8 cellular contexts compared by ENCODE assay signal in genomic region chr11:64229959-64230208, GRCh38. TPM values are rescaled to one million over a fixed set of nuclear protein-coding genes. Genes with fewer than 3 reads are reported as not detected.
DNase-seq lines count a peak whose midpoint lies in the region; ATAC-seq, FAIRE-seq and TF ChIP-seq lines count a peak whose summit lies in the region.

No MANE protein-coding gene starts in this region.

- no peak for DNase-seq in CD14-positive monocyte (ENCODE audit: low spot score)
- no peak for DNase-seq in PC-3
- no peak for DNase-seq in endothelial cell of umbilical vein (ENCODE audit: low read depth, low spot score)
- no peak for DNase-seq in neuronal stem cell (ENCODE audit: low spot score)
- DNase-seq in MG63 = no peak
- no peak for DNase-seq in cerebellar nuclear complex (lab: John Stamatoyannopoulos, UW)

- TF ChIP-seq POLR2A in endothelial cell of umbilical vein (IDR thresholded peaks at IDR 0.05; ENCODE audit: low read depth, low read length) = no peak

- no peak overlapping the region for H4K91ac ChIP-seq in neuronal stem cell (ENCODE audit: low read depth, low read length, poor library complexity)

- CTCF ChIA-PET in PC-3 (lab: Charles Lee) (interaction anchor here (0.6 to 1.4 kb wide), 2 partner anchors 25 to 126 kb away, joined by 3 to 15 read pairs; no protein-coding TSS in a partner anchor), endothelial cell of umbilical vein (lab: Charles Lee) (interaction anchor here (0.6 to 2.0 kb wide), 3 partner anchors 16 to 25 kb away, joined by 3 to 9 read pairs (median 4); no protein-coding TSS in a partner anchor)

- peak overlapping the region; percentile 83 for H2AK5ac ChIP-seq in neuronal stem cell (ENCODE audit: low read depth, low read length)

- dilution Hi-C loops in endothelial cell of umbilical vein (cut with MboI; ENCODE audit: extremely low pct_ligation_motif_present, low sequenced_read_pairs) = no loop called here

- no peak for ATAC-seq in PC-3
- ATAC-seq in GM19467 (IDR thresholded peaks at IDR 0.05; ENCODE audit: unreplicated experiment) = no peak
- no peak for ATAC-seq in GM21825 (IDR thresholded peaks at IDR 0.05; ENCODE audit: unreplicated experiment)

- H3K14ac ChIP-seq in neuronal stem cell (ENCODE audit: low read length) = no peak overlapping the region

- H3K9ac ChIP-seq in PC-3 (ENCODE audit: low read length) (peak overlapping the region; percentile 71), endothelial cell of umbilical vein (replicated peaks; ENCODE audit: extremely low read depth, insufficient read depth, low read length) (peak overlapping the region; percentile 69), neuronal stem cell (ENCODE audit: low read depth, low read length, poor library complexity) (no peak overlapping the region)

- H3K9me1 ChIP-seq in endothelial cell of umbilical vein (replicated peaks; ENCODE audit: control insufficient read depth, extremely low read depth, insufficient read depth, low read length) = no peaks in the 10 kb centered on the region

- H2BK120ac ChIP-seq in neuronal stem cell (ENCODE audit: low read depth, low read length) = no peak overlapping the region

- no peak overlapping the region for H2BK5ac ChIP-seq in neuronal stem cell (ENCODE audit: low read length)

- H3K4me3 ChIP-seq in PC-3 (ENCODE audit: low read length) = peak overlapping the region; percentile 88
- peak overlapping the region; percentile 60 to 71 (median 69) for H3K4me3 ChIP-seq in endothelial cell of umbilical vein (replicated peaks in 1 of 3; ENCODE audit: insufficient read depth in 1 of 3, low read depth in 1 of 3, low read length in 3 of 3)
- H3K4me3 ChIP-seq in neuronal stem cell (ENCODE audit: low read length in 2 of 2) = peak overlapping the region; percentile 72 to 75
- no peak overlapping the region; the same call in 1 of the 2 replicates for H3K4me3 ChIP-seq in MG63

- no peak overlapping the region for H2BK15ac ChIP-seq in neuronal stem cell (ENCODE audit: low read length)

- H3K27ac ChIP-seq in PC-3 (ENCODE audit: low read length) (no peak overlapping the region), endothelial cell of umbilical vein (ENCODE audit: insufficient read depth, low read depth, low read length) (no peak overlapping the region), neuronal stem cell (replicated peaks; ENCODE audit: low read length) (peak overlapping the region; percentile 45)

- intact Hi-C loops in CD14-positive monocyte (cut with micrococcal nuclease) = no loop called here
- intact Hi-C loops in PC-3 (cut with micrococcal nuclease) = loop anchor here (5.0 kb wide), 1 partner anchor 43 kb away; the partner anchor contains the start of gene STIP1
- intact Hi-C loops in endothelial cell of umbilical vein (cut with micrococcal nuclease) = loop anchor here (1.0 to 5.0 kb wide), 4 partner anchors 11 to 43 kb away; partner anchors contain the start of genes FKBP2 and STIP1

- peak overlapping the region; percentile 87 to 92 for H3K4me3 Mint-ChIP-seq in CD14-positive monocyte

- peaks cover 6 to 28% of the 10 kb centered on the region in 2 donors for H3K36me3 Mint-ChIP-seq in CD14-positive monocyte

- H3K27me3 ChIP-seq in PC-3 (ENCODE audit: low read length) (no peaks in the 10 kb centered on the region), endothelial cell of umbilical vein (ENCODE audit: control insufficient read depth in 2 of 2, insufficient read depth in 2 of 2, low read length in 2 of 2) (no peaks in the 10 kb centered on the region), neuronal stem cell (ENCODE audit: control insufficient read depth in 3 of 3, insufficient read depth in 3 of 3, low read depth in 1 of 3, low read length in 3 of 3) (peaks cover 0 to 27% (median 0%) of the 10 kb centered on the region in 3 experiments), MG63 (no peaks in the 10 kb centered on the region)

- no peak overlapping the region for H3K23ac ChIP-seq in neuronal stem cell (ENCODE audit: low read depth, low read length, poor library complexity)

- H3K9me2 ChIP-seq in PC-3 (replicated peaks; ENCODE audit: low read length) = no peaks in the 10 kb centered on the region

- H3K4me2 ChIP-seq in PC-3 (ENCODE audit: low read length) (peak overlapping the region; percentile 85), endothelial cell of umbilical vein (ENCODE audit: insufficient read depth, low read length) (peak overlapping the region; percentile 71), neuronal stem cell (ENCODE audit: insufficient read depth, low read length, poor library complexity, severe bottlenecking) (peak overlapping the region; percentile 59)

- POLR2A ChIA-PET in PC-3 (lab: Charles Lee; ENCODE audit: unreplicated experiment) = no interaction called here
- POLR2A ChIA-PET in endothelial cell of umbilical vein (lab: Charles Lee) = no interaction called here

- H3K27ac Mint-ChIP-seq in CD14-positive monocyte = peak overlapping the region; percentile 87 to 96 (median 93)

- no peak overlapping the region for H4K8ac ChIP-seq in neuronal stem cell (ENCODE audit: low read depth, low read length)

- no peak overlapping the region for H2BK12ac ChIP-seq in neuronal stem cell (ENCODE audit: low read length)

- H3K36me3 ChIP-seq in PC-3 (ENCODE audit: low read depth, low read length) = no peaks in the 10 kb centered on the region
- H3K36me3 ChIP-seq in endothelial cell of umbilical vein (ENCODE audit: control insufficient read depth in 2 of 2, extremely low read depth in 1 of 2, insufficient read depth in 2 of 2, low read length in 2 of 2) = no peaks in the 10 kb centered on the region
- peaks cover 0 to 5% of the 10 kb centered on the region in 2 donors for H3K36me3 ChIP-seq in neuronal stem cell (replicated peaks in 1 of 2; ENCODE audit: control insufficient read depth in 2 of 2, insufficient read depth in 2 of 2, low read length in 2 of 2)
- peaks cover 3% of the 10 kb centered on the region; the same call in 1 of the 2 replicates for H3K36me3 ChIP-seq in MG63

- H3K9me3 ChIP-seq in PC-3 (ENCODE audit: low read length) = no peaks in the 10 kb centered on the region
- H3K9me3 ChIP-seq in endothelial cell of umbilical vein (replicated peaks; ENCODE audit: control insufficient read depth, insufficient read depth, low read length) = no peaks in the 10 kb centered on the region
- H3K9me3 ChIP-seq in neuronal stem cell (replicated peaks in 1 of 2; ENCODE audit: control insufficient read depth in 2 of 2, insufficient read depth in 1 of 2, low read depth in 1 of 2, low read length in 2 of 2) = no peaks in the 10 kb centered on the region
- H3K9me3 ChIP-seq in MG63 = no peaks in the 10 kb centered on the region

- H3K79me2 ChIP-seq in PC-3 (ENCODE audit: low read length) (peaks cover 25% of the 10 kb centered on the region), endothelial cell of umbilical vein (ENCODE audit: control insufficient read depth, insufficient read depth, low read length) (peaks cover 8% of the 10 kb centered on the region)

- no CpG with 5 or more reads among the region's 7 CpGs for WGBS in neuronal stem cell (ENCODE audit: extremely low coverage in 2 of 2, insufficient read length in 2 of 2, insufficient replicate concordance in 1 of 2), 2 donors

- no peaks in the 10 kb centered on the region for H4K20me1 ChIP-seq in PC-3 (ENCODE audit: low read length)
- no peaks in the 10 kb centered on the region for H4K20me1 ChIP-seq in endothelial cell of umbilical vein (replicated peaks; ENCODE audit: control insufficient read depth, extremely low read depth, insufficient read depth, low read length)

- H3F3A ChIP-seq in PC-3 (ENCODE audit: low read length, unreplicated experiment) = no peaks in the 10 kb centered on the region

- no peak for TF ChIP-seq CTCF in CD14-positive monocyte (IDR thresholded peaks at IDR 0.05)
- no peak for TF ChIP-seq CTCF in PC-3 (conservative IDR thresholded peaks at IDR 0.05; ENCODE audit: low read depth, low read length)
- TF ChIP-seq CTCF in endothelial cell of umbilical vein (IDR thresholded peaks at IDR 0.05; ENCODE audit: extremely low read depth in 1 of 2, insufficient read depth in 1 of 2, low read depth in 1 of 2, low read length in 2 of 2) = no peak

- H3K4me1 Mint-ChIP-seq in CD14-positive monocyte = peaks cover 52% of the 10 kb centered on the region

- no peak overlapping the region for H3K4ac ChIP-seq in neuronal stem cell (ENCODE audit: low read length)

- H2AFZ ChIP-seq in PC-3 (ENCODE audit: low read length) (peak overlapping the region; percentile 84), endothelial cell of umbilical vein (ENCODE audit: low read depth, low read length) (no peak overlapping the region), neuronal stem cell (ENCODE audit: low read length) (peak overlapping the region; percentile 91)

- peaks cover 0 to 8% (median 2%) of the 10 kb centered on the region in 7 donors for H3K9me3 Mint-ChIP-seq in CD14-positive monocyte

- peaks cover 38% of the 10 kb centered on the region for H3K4me1 ChIP-seq in PC-3 (ENCODE audit: insufficient read depth, low read length)
- H3K4me1 ChIP-seq in endothelial cell of umbilical vein (ENCODE audit: control insufficient read depth, extremely low read depth, insufficient read depth, low read length) = peaks cover 19% of the 10 kb centered on the region
- H3K4me1 ChIP-seq in neuronal stem cell (ENCODE audit: control insufficient read depth in 2 of 2, insufficient read depth in 1 of 2, low read depth in 1 of 2, low read length in 2 of 2) = peaks cover 23% of the 10 kb centered on the region in 2 donors

- H3K79me1 ChIP-seq in neuronal stem cell (ENCODE audit: low read depth, low read length) = peaks cover 3% of the 10 kb centered on the region

- FAIRE-seq in endothelial cell of umbilical vein (lab: Jason Lieb, UNC) = no peak

- no peak overlapping the region for H3K18ac ChIP-seq in neuronal stem cell (ENCODE audit: low read length)

- BruUV-seq in PC-3 (replicated peaks; lab: Mats Ljungman, UMichigan) = no TSS peak
- BruUV-seq in endothelial cell of umbilical vein (replicated peaks; lab: Mats Ljungman, UMichigan) = no TSS peak

- peaks cover 10 to 15% (median 14%) of the 10 kb centered on the region in 3 donors for H3K27me3 Mint-ChIP-seq in CD14-positive monocyte (ENCODE audit: low read depth in 3 of 3)

RNA-seq across cellular contexts. Expression of gene DNAJC4, which starts 0.5 kb away (rescaled TPM):
- polyA plus RNA-seq in CD14-positive monocyte = 10 to 100 TPM; 25.5 to 32.5 TPM
- 20.4 and 25.4 TPM in 2 replicates for total RNA-seq in PC-3 (2014; rRNA removed)
- total RNA-seq in endothelial cell of umbilical vein = 23.5 and 24.4 TPM in 2 replicates
- polyA plus RNA-seq in endothelial cell of umbilical vein = 41.2 and 64.6 TPM in 2 replicates
- 24.7 and 36.3 TPM in 2 replicates for polyA plus RNA-seq in endothelial cell of umbilical vein (2011; cell fraction: cytosol; rRNA removed)
- polyA plus RNA-seq in endothelial cell of umbilical vein (2011; cell fraction: nucleus; rRNA removed) = 31.5 and 33.7 TPM in 2 replicates
- polyA plus RNA-seq in endothelial cell of umbilical vein (2012) = 23.6 and 52.5 TPM in 2 replicates
- polyA minus RNA-seq in endothelial cell of umbilical vein = 14.6 and 19.3 TPM in 2 replicates
- 11.6 TPM for polyA minus RNA-seq in endothelial cell of umbilical vein (2011; cell fraction: cytosol; rRNA and poly(A)+ RNA removed)
- polyA minus RNA-seq in endothelial cell of umbilical vein (2011; cell fraction: nucleus; rRNA and poly(A)+ RNA removed) = 5.5 and 6.5 TPM in 2 replicates
- 29.4 TPM for polyA plus RNA-seq in neuronal stem cell (2013, experiment 1 of 2)
- 29.4 TPM for polyA plus RNA-seq in neuronal stem cell (2013, experiment 2 of 2)
- total RNA-seq in MG63 (2014; rRNA removed; shearing (Covaris generic); ENCODE audit: low replicate concordance) = 1.6 and 3.5 TPM in 2 replicates

RNA-seq across cellular contexts. Expression of gene NUDT22, which starts 3.8 kb away (rescaled TPM):
- polyA plus RNA-seq in CD14-positive monocyte (10 to 100 TPM; 47.9 to 56.1 TPM), endothelial cell of umbilical vein (54.8 and 71.9 TPM in 2 replicates)
- total RNA-seq in PC-3 (2014; rRNA removed) (98.3 and 102 TPM in 2 replicates), endothelial cell of umbilical vein (37.1 and 37.8 TPM in 2 replicates)
- 24.0 and 32.4 TPM in 2 replicates for polyA plus RNA-seq in endothelial cell of umbilical vein (2011; cell fraction: cytosol; rRNA removed)
- 37.7 and 47.5 TPM in 2 replicates for polyA plus RNA-seq in endothelial cell of umbilical vein (2011; cell fraction: nucleus; rRNA removed)
- polyA plus RNA-seq in endothelial cell of umbilical vein (2012) = 24.9 and 29.9 TPM in 2 replicates
- polyA minus RNA-seq in endothelial cell of umbilical vein = 18.8 and 19.5 TPM in 2 replicates
- polyA minus RNA-seq in endothelial cell of umbilical vein (2011; cell fraction: cytosol; rRNA and poly(A)+ RNA removed) = 32.9 TPM
- 10.5 and 16.3 TPM in 2 replicates for polyA minus RNA-seq in endothelial cell of umbilical vein (2011; cell fraction: nucleus; rRNA and poly(A)+ RNA removed)
- 30.8 TPM for polyA plus RNA-seq in neuronal stem cell (2013, experiment 1 of 2)
- 29.4 TPM for polyA plus RNA-seq in neuronal stem cell (2013, experiment 2 of 2)
- 21.5 and 34.2 TPM in 2 replicates for total RNA-seq in MG63 (2014; rRNA removed; shearing (Covaris generic); ENCODE audit: low replicate concordance)

RNA-seq across cellular contexts. Expression of gene TRPT1, which starts 3.9 kb away (rescaled TPM):
- 10 to 100 TPM; 24.8 to 34.6 TPM for polyA plus RNA-seq in CD14-positive monocyte
- 56.0 and 57.7 TPM in 2 replicates for total RNA-seq in PC-3 (2014; rRNA removed)
- 26.2 and 28.0 TPM in 2 replicates for total RNA-seq in endothelial cell of umbilical vein
- 56.6 and 69.5 TPM in 2 replicates for polyA plus RNA-seq in endothelial cell of umbilical vein
- polyA plus RNA-seq in endothelial cell of umbilical vein (2011; cell fraction: cytosol; rRNA removed) = 29.5 and 38.4 TPM in 2 replicates
- polyA plus RNA-seq in endothelial cell of umbilical vein (2011; cell fraction: nucleus; rRNA removed) = 89.6 and 104 TPM in 2 replicates
- 27.6 and 27.7 TPM in 2 replicates for polyA plus RNA-seq in endothelial cell of umbilical vein (2012)
- polyA minus RNA-seq in endothelial cell of umbilical vein = 22.1 and 30.2 TPM in 2 replicates
- polyA minus RNA-seq in endothelial cell of umbilical vein (2011; cell fraction: cytosol; rRNA and poly(A)+ RNA removed) = 18.5 TPM
- polyA minus RNA-seq in endothelial cell of umbilical vein (2011; cell fraction: nucleus; rRNA and poly(A)+ RNA removed) = 10.0 and 12.0 TPM in 2 replicates
- 53.3 TPM for polyA plus RNA-seq in neuronal stem cell (2013, experiment 1 of 2)
- 53.3 TPM for polyA plus RNA-seq in neuronal stem cell (2013, experiment 2 of 2)
- total RNA-seq in MG63 (2014; rRNA removed; shearing (Covaris generic); ENCODE audit: low replicate concordance) = 24.6 and 26.3 TPM in 2 replicates

RNA-seq across cellular contexts. Expression of gene VEGFB, which starts 4.5 kb away (rescaled TPM):
- under 1 TPM in 1 of 2 donors, not detected in 1; 0.40 TPM for polyA plus RNA-seq in CD14-positive monocyte
- total RNA-seq in PC-3 (2014; rRNA removed) = 27.9 and 39.4 TPM in 2 replicates
- 89.6 and 98.1 TPM in 2 replicates for total RNA-seq in endothelial cell of umbilical vein
- 18.3 and 19.3 TPM in 2 replicates for polyA plus RNA-seq in endothelial cell of umbilical vein
- 22.0 and 30.8 TPM in 2 replicates for polyA plus RNA-seq in endothelial cell of umbilical vein (2011; cell fraction: cytosol; rRNA removed)
- 19.1 and 23.6 TPM in 2 replicates for polyA plus RNA-seq in endothelial cell of umbilical vein (2011; cell fraction: nucleus; rRNA removed)
- 86.5 and 108 TPM in 2 replicates for polyA plus RNA-seq in endothelial cell of umbilical vein (2012)
- polyA minus RNA-seq in endothelial cell of umbilical vein = 7.2 and 8.5 TPM in 2 replicates
- polyA minus RNA-seq in endothelial cell of umbilical vein (2011; cell fraction: cytosol; rRNA and poly(A)+ RNA removed) = 25.5 TPM
- 5.5 and 5.8 TPM in 2 replicates for polyA minus RNA-seq in endothelial cell of umbilical vein (2011; cell fraction: nucleus; rRNA and poly(A)+ RNA removed)
- 35.4 TPM for polyA plus RNA-seq in neuronal stem cell (2013, experiment 1 of 2)
- polyA plus RNA-seq in neuronal stem cell (2013, experiment 2 of 2) = 32.3 TPM
- 9.3 and 19.0 TPM in 2 replicates for total RNA-seq in MG63 (2014; rRNA removed; shearing (Covaris generic); ENCODE audit: low replicate concordance)

RNA-seq across cellular contexts. Expression of gene FKBP2, which starts 11.0 kb away (rescaled TPM):
- polyA plus RNA-seq in CD14-positive monocyte (10 to 100 TPM; 71.1 to 80.7 TPM), endothelial cell of umbilical vein (63.1 and 74.4 TPM in 2 replicates)
- total RNA-seq in PC-3 (2014; rRNA removed) (215 and 248 TPM in 2 replicates), endothelial cell of umbilical vein (48.4 and 48.5 TPM in 2 replicates)
- 54.7 and 75.6 TPM in 2 replicates for polyA plus RNA-seq in endothelial cell of umbilical vein (2011; cell fraction: cytosol; rRNA removed)
- polyA plus RNA-seq in endothelial cell of umbilical vein (2011; cell fraction: nucleus; rRNA removed) = 24.9 and 27.9 TPM in 2 replicates
- polyA plus RNA-seq in endothelial cell of umbilical vein (2012) = 56.7 and 88.3 TPM in 2 replicates
- 25.3 and 28.2 TPM in 2 replicates for polyA minus RNA-seq in endothelial cell of umbilical vein
- 36.4 TPM for polyA minus RNA-seq in endothelial cell of umbilical vein (2011; cell fraction: cytosol; rRNA and poly(A)+ RNA removed)
- polyA minus RNA-seq in endothelial cell of umbilical vein (2011; cell fraction: nucleus; rRNA and poly(A)+ RNA removed) = 4.2 and 7.5 TPM in 2 replicates
- 36.4 TPM for polyA plus RNA-seq in neuronal stem cell (2013, experiment 1 of 2)
- 40.7 TPM for polyA plus RNA-seq in neuronal stem cell (2013, experiment 2 of 2)
- total RNA-seq in MG63 (2014; rRNA removed; shearing (Covaris generic); ENCODE audit: low replicate concordance) = 22.8 and 50.8 TPM in 2 replicates

Comparison
In these comparisons a context has a peak if more than half of its experiments do, and no peak if none do; other contexts are left out.
1. intact Hi-C loops: an anchor here in PC-3 (5.0 kb wide) and endothelial cell of umbilical vein (1.0 to 5.0 kb wide); none called in CD14-positive monocyte.